ENCODE assay signal across 17 cellular contexts in genomic region chr5:35016179-35017056, GRCh38. TPM values are rescaled to one million over a fixed set of nuclear protein-coding genes. Genes with fewer than 3 reads are reported as not detected.
DNase-seq lines count a peak whose midpoint lies in the region; ATAC-seq, FAIRE-seq and TF ChIP-seq lines count a peak whose summit lies in the region.
"Had no signal": no experiment of that assay in that cellular context is flagged by ENCODE, and none has a peak within 500 bp of the region (broad histone marks: within the 10 kb centered on the region; RNA-seq: fewer than 3 reads in every experiment).

No MANE protein-coding gene starts in this region.

- CTCF ChIA-PET in GM12878 (lab: Yijun Ruan, JAX), result interaction anchor here (1.1 to 1.2 kb wide), 2 partner anchors 15 to 58 kb away, joined by 4 read pairs; no protein-coding TSS in a partner anchor

- no peak for FAIRE-seq in GM12878 (lab: Jason Lieb, UNC)

- ATAC-seq in GM19043 (IDR thresholded peaks at IDR 0.05; ENCODE audit: low read depth, unreplicated experiment) (peak; percentile 79), GM21526 (IDR thresholded peaks at IDR 0.05; ENCODE audit: low FRiP score, unreplicated experiment) (peak; percentile 52), HG03135 (IDR thresholded peaks at IDR 0.05; ENCODE audit: unreplicated experiment) (peak; percentile 96), GM12878 (peak; percentile 65)
- ATAC-seq: gastroesophageal sphincter, Panc1, T-cell had no signal

- TF ChIP-seq RAD21 in GM12878 (IDR thresholded peaks at IDR 0.05; ENCODE audit: insufficient read depth, low read depth, low read length), result no peak

- no peak for TF ChIP-seq POLR2A in GM12878 (IDR thresholded peaks at IDR 0.05; ENCODE audit: low read depth, low read length)
- no peak for TF ChIP-seq POLR2A in tibial nerve (IDR thresholded peaks at IDR 0.05)
- TF ChIP-seq POLR2A in spleen (IDR thresholded peaks at IDR 0.05), result no peak

- no peaks in the 10 kb centered on the region for H3K4me1 ChIP-seq in GM12878 (ENCODE audit: control insufficient read depth, insufficient read depth, low read length)
- H3K4me1 ChIP-seq in tibial nerve, result no peaks in the 10 kb centered on the region
- H3K4me1 ChIP-seq in spleen, result no peaks in the 10 kb centered on the region
- H3K4me1 ChIP-seq: gastroesophageal sphincter had no signal

- no peaks in the 10 kb centered on the region for H3K79me2 ChIP-seq in GM12878 (ENCODE audit: control insufficient read depth, insufficient read depth, low read length)

- intact Hi-C loops in GM12878 (cut with micrococcal nuclease; ENCODE audit: unreplicated experiment) (no loop called here), spleen (cut with DNase I; ENCODE audit: low total_unique reads) (no loop called here)

- no peak overlapping the region for H3K9ac ChIP-seq in GM12878 (ENCODE audit: control insufficient read depth, insufficient read depth, low read length)

- H3K27me3 ChIP-seq in GM12878 (replicated peaks in 1 of 2; ENCODE audit: control insufficient read depth in 2 of 2, insufficient read depth in 2 of 2, low read length in 1 of 2) (no peaks in the 10 kb centered on the region), tibial nerve (no peaks in the 10 kb centered on the region), spleen (replicated peaks in 1 of 7) (peaks cover 0 to 7% (median 0%) of the 10 kb centered on the region in 7 donors)
- H3K27me3 ChIP-seq: gastroesophageal sphincter had no signal

- SMC1A ChIA-PET in GM12878 (lab: Charles Lee; ENCODE audit: uncharacterized antibody, unreplicated experiment), result interaction anchor here (0.9 kb wide), 1 partner anchor 13 kb away, joined by 3 read pairs; no protein-coding TSS in a partner anchor

- H2AFZ ChIP-seq in GM12878 (ENCODE audit: control insufficient read depth, low read depth, low read length), result no peak overlapping the region

- H3K9me3 ChIP-seq in GM12878 (replicated peaks; ENCODE audit: control insufficient read depth, insufficient read depth, low read length) (no peaks in the 10 kb centered on the region), tibial nerve (no peaks in the 10 kb centered on the region), spleen (peaks cover 0 to 4% (median 0%) of the 10 kb centered on the region in 8 donors)
- H3K9me3 ChIP-seq: gastroesophageal sphincter had no signal

- TF ChIP-seq CTCF in GM12878 (IDR thresholded peaks at IDR 0.05 in 2 of 3, conservative IDR thresholded peaks at IDR 0.05 in 1 of 3; ENCODE audit: control insufficient read depth in 2 of 3, extremely low read depth in 1 of 3, insufficient read depth in 1 of 3, low read depth in 3 of 3, low read length in 3 of 3) (no peak), tibial nerve (IDR thresholded peaks at IDR 0.05) (no peak), spleen (IDR thresholded peaks at IDR 0.05 in 8 of 11, conservative IDR thresholded peaks at IDR 0.05 in 3 of 11) (no peak)

- POLR2A ChIA-PET in GM12878 (lab: Charles Lee), result no interaction called here

- H3K4me2 ChIP-seq in GM12878 (ENCODE audit: control insufficient read depth, insufficient read depth), result no peak overlapping the region

- H3K4me3 ChIP-seq in GM12878 (no peak overlapping the region), tibial nerve (no peak overlapping the region), spleen (no peak overlapping the region)
- H3K4me3 ChIP-seq: gastroesophageal sphincter had no signal

- H4K20me1 ChIP-seq in GM12878 (ENCODE audit: control insufficient read depth, insufficient read depth), result no peaks in the 10 kb centered on the region

- in situ Hi-C loops in GM12878 (cut with MboI), result no loop called here

- RAD21 ChIA-PET in GM12878 (lab: Charles Lee; ENCODE audit: unreplicated experiment), result no interaction called here

- TF ChIP-seq EP300 in GM12878 (IDR thresholded peaks at IDR 0.05; ENCODE audit: borderline replicate concordance in 1 of 2, control insufficient read depth in 1 of 2, low read depth in 2 of 2, low read length in 2 of 2) (no peak), tibial nerve (IDR thresholded peaks at IDR 0.05) (no peak)

- WGBS in GM12878 (ENCODE audit: insufficient coverage, insufficient replicate concordance, low lambda C conversion rate, missing lambda C conversion rate), result 4% methylated on average over 4 of the region's 4 CpGs
- 35 to 40% methylated on average over 4 of the region's 4 CpGs for WGBS in tibial nerve, 2 donors
- WGBS in spleen, 5 donors, result 37 to 47% (median 44%) methylated on average over 4 of the region's 4 CpGs

- H3K27ac ChIP-seq in GM12878 (ENCODE audit: control insufficient read depth, insufficient read depth) (no peak overlapping the region), tibial nerve (no peak overlapping the region), spleen (no peak overlapping the region)
- H3K27ac ChIP-seq: gastroesophageal sphincter had no signal

- H3K36me3 ChIP-seq in GM12878 (ENCODE audit: control insufficient read depth in 2 of 2, insufficient read depth in 2 of 2, low read length in 1 of 2), result no peaks in the 10 kb centered on the region
- no peaks in the 10 kb centered on the region for H3K36me3 ChIP-seq in tibial nerve
- no peaks in the 10 kb centered on the region for H3K36me3 ChIP-seq in spleen
- H3K36me3 ChIP-seq: gastroesophageal sphincter had no signal

- no peak for DNase-seq in GM12878 (ENCODE audit: low read depth, low spot score)
- DNase-seq in mesenteric fat pad (ENCODE audit: low spot score), result no peak
- DNase-seq in tibial nerve (ENCODE audit: low spot score in 2 of 2), result no peak
- no peak for DNase-seq in spleen
- DNase-seq: activated CD4-positive, CD25-positive, alpha-beta regulatory T cell; C1 segment of cervical spinal cord; caudate nucleus; DMS79; NCI-H1092; NCI-H2227 treated with DMSO at 0.1 percent for 48 hours; T-cell had no signal

- no TSS peak for BruUV-seq in GM12878 (replicated peaks; lab: Mats Ljungman, UMichigan)

TF ChIP-seq in GM12878, 131 proteins besides CTCF, POLR2A, EP300 and RAD21 (continues in another document):
- no peak for TF ChIP-seq BHLHE40 (IDR thresholded peaks at IDR 0.05; ENCODE audit: borderline replicate concordance in 1 of 2, low read depth in 2 of 2, low read length in 1 of 2)
- no peak for TF ChIP-seq MYB (IDR thresholded peaks at IDR 0.05; ENCODE audit: borderline replicate concordance, low read depth, low read length)
- no peak for TF ChIP-seq CEBPZ (IDR thresholded peaks at IDR 0.05; ENCODE audit: low read depth, low read length)

RNA-seq across cellular contexts. Expression of gene AGXT2, which starts 31.3 kb away (rescaled TPM):
- total RNA-seq in GM12878 (2013; cell fraction: nucleolus; rRNA removed), result not detected in 2 replicates
- total RNA-seq in GM12878 (2014; rRNA removed) (not detected in 2 replicates), GM12878 (2014; rRNA removed; fragmentation: Illumina TruSeq; extraction: Trizol) (not detected in 2 replicates), GM12878 (2021) (not detected in 2 replicates), mesenteric fat pad (not detected), tibial nerve (not detected), spleen (not detected)
- not detected for polyA plus RNA-seq in GM12878 (2011; ENCODE audit: low read depth)
- polyA plus RNA-seq in GM12878 (2011; rRNA removed) (not detected in 2 replicates), GM12878 (2014; fragmentation: Illumina TruSeq; extraction: Trizol) (not detected in 2 replicates), GM12878 (2014; fragmentation: Nextera tagmentation; extraction: Ambion mirVana) (not detected), GM12878 (2014; rRNA removed) (not detected in 2 replicates), GM12878 (2016; fragmentation: Nextera tagmentation; extraction: Ambion mirVana) (not detected), spleen (not detected)
- polyA plus RNA-seq in GM12878 (2011; cell fraction: cytosol; rRNA removed), result not detected in 2 replicates
- not detected in 2 replicates for polyA plus RNA-seq in GM12878 (2011; cell fraction: nucleus; rRNA removed)
- polyA plus RNA-seq in GM12878 (2012), result not detected in 2 replicates
- polyA minus RNA-seq in GM12878 (2011; rRNA and poly(A)+ RNA removed), result not detected in 2 replicates
- not detected in 2 replicates for polyA minus RNA-seq in GM12878 (2011; cell fraction: cytosol; rRNA and poly(A)+ RNA removed)
- not detected in 2 replicates for polyA minus RNA-seq in GM12878 (2011; cell fraction: nucleus; rRNA and poly(A)+ RNA removed)
- total RNA-seq: gastroesophageal sphincter, skeletal muscle tissue, T-cell had no signal
